Comparison of ENCODE assay signal across 14 cellular contexts in genomic region chr1:1432566-1432950, GRCh38. TPM values are rescaled to one million over a fixed set of nuclear protein-coding genes. Genes with fewer than 3 reads are reported as not detected.
DNase-seq lines count a peak whose midpoint lies in the region; ATAC-seq and TF ChIP-seq lines count a peak whose summit lies in the region.
"Had no signal": no experiment of that assay in that cellular context is flagged by ENCODE, and none has a peak within 500 bp of the region (broad histone marks: within the 10 kb centered on the region; RNA-seq: fewer than 3 reads in every experiment).

No MANE protein-coding gene starts in this region.

- TF ChIP-seq CTCF in SK-N-SH (IDR thresholded peaks at IDR 0.05) = no peak
- no peak for TF ChIP-seq CTCF in esophagus muscularis mucosa (IDR thresholded peaks at IDR 0.05)

- H3K9me3 ChIP-seq in SK-N-SH (no peaks in the 10 kb centered on the region), esophagus muscularis mucosa (no peaks in the 10 kb centered on the region), neuronal stem cell (replicated peaks in 1 of 2; ENCODE audit: control insufficient read depth in 2 of 2, insufficient read depth in 1 of 2, low read depth in 1 of 2, low read length in 2 of 2) (peaks cover 0 to 3% of the 10 kb centered on the region in 2 donors)

- H3K9ac ChIP-seq in SK-N-SH = no peak overlapping the region
- H3K9ac ChIP-seq in neuronal stem cell (ENCODE audit: low read depth, low read length, poor library complexity) = peak overlapping the region; percentile 78
- H3K9ac ChIP-seq: KMS-11 had no signal

- DNase-seq in SK-N-SH (peak; percentile 43), esophagus muscularis mucosa (ENCODE audit: extremely low spot score) (no peak), neuronal stem cell (ENCODE audit: low spot score) (no peak), NCI-H2081 treated with DMSO at 0.1 percent for 48 hours (lab: John Stamatoyannopoulos, UW) (no peak)
- DNase-seq in activated CD8-positive, alpha-beta T cell treated with anti-CD3 and anti-CD28 coated beads, Interleukin-2, amount 10 ng/mL, durations not matched to agents 7 days and 5 days = no peak
- DNase-seq: activated CD8-positive, alpha-beta T cell treated with anti-CD3 and anti-CD28 coated beads for 36 hours; foreskin keratinocyte; naive thymus-derived CD4-positive, alpha-beta T cell; NCI-H226 had no signal

- H3K14ac ChIP-seq in neuronal stem cell (ENCODE audit: low read length) = peak overlapping the region; percentile 5

- 92% methylated on average over 7 of the region's 13 CpGs for WGBS in SK-N-SH (ENCODE audit: low lambda C conversion rate)
- WGBS in esophagus muscularis mucosa = 71% methylated on average over 11 of the region's 13 CpGs
- no CpG with 5 or more reads among the region's 13 CpGs for WGBS in neuronal stem cell (ENCODE audit: extremely low coverage in 2 of 2, insufficient read length in 2 of 2, insufficient replicate concordance in 1 of 2), 2 donors
- 74% methylated on average over 13 of the region's 13 CpGs for WGBS in urinary bladder

- TF ChIP-seq RAD21 in SK-N-SH (IDR thresholded peaks at IDR 0.05; ENCODE audit: low read length) = no peak

- no peaks in the 10 kb centered on the region for H3K27me3 ChIP-seq in SK-N-SH (ENCODE audit: insufficient read depth)
- H3K27me3 ChIP-seq in esophagus muscularis mucosa = no peaks in the 10 kb centered on the region
- H3K27me3 ChIP-seq in neuronal stem cell (ENCODE audit: control insufficient read depth in 3 of 3, insufficient read depth in 3 of 3, low read depth in 1 of 3, low read length in 3 of 3) = peaks cover 0 to 20% (median 5%) of the 10 kb centered on the region in 3 experiments
- H3K27me3 ChIP-seq: foreskin keratinocyte had no signal

- H3K18ac ChIP-seq in neuronal stem cell (ENCODE audit: low read length) = peak overlapping the region; percentile 96

- H4K8ac ChIP-seq in neuronal stem cell (ENCODE audit: low read depth, low read length) = no peak overlapping the region

- no peaks in the 10 kb centered on the region for H4K20me1 ChIP-seq in SK-N-SH (ENCODE audit: insufficient read depth)

- H3K27ac ChIP-seq in SK-N-SH (ENCODE audit: low read depth in 2 of 2, low read length in 1 of 2) (no peak overlapping the region; a peak in 1 of 4 replicates), esophagus muscularis mucosa (replicated peaks in 1 of 4) (peak overlapping the region; percentile 96 to 98 (median 97)), neuronal stem cell (replicated peaks; ENCODE audit: low read length) (peak overlapping the region; percentile 53), urinary bladder (ENCODE audit: low read depth) (peak overlapping the region; percentile 95)
- H3K27ac ChIP-seq: foreskin keratinocyte, KMS-11 had no signal

- H3K9me3 Mint-ChIP-seq in activated CD8-positive, alpha-beta T cell treated with anti-CD3 and anti-CD28 coated beads, Interleukin-2, amount 10 ng/mL, durations not matched to agents 7 days and 5 days (ENCODE audit: insufficient read depth) = no peaks in the 10 kb centered on the region
- H3K9me3 Mint-ChIP-seq: activated CD8-positive, alpha-beta T cell treated with anti-CD3 and anti-CD28 coated beads for 36 hours had no signal

- peaks cover 12% of the 10 kb centered on the region for H3K4me1 Mint-ChIP-seq in activated CD8-positive, alpha-beta T cell treated with anti-CD3 and anti-CD28 coated beads, Interleukin-2, amount 10 ng/mL, durations not matched to agents 7 days and 5 days (ENCODE audit: low read depth)

- H3K4me1 ChIP-seq in SK-N-SH (ENCODE audit: control insufficient read depth in 1 of 2, insufficient read depth in 2 of 2, low read depth in 1 of 2, low read length in 1 of 2) (peaks cover 0 to 28% of the 10 kb centered on the region in 2 experiments; a peak in 1 of 4 replicates), esophagus muscularis mucosa (peaks cover 87 to 99% (median 95%) of the 10 kb centered on the region in 4 donors), neuronal stem cell (ENCODE audit: control insufficient read depth in 2 of 2, insufficient read depth in 1 of 2, low read depth in 1 of 2, low read length in 2 of 2) (peaks cover 45 to 61% of the 10 kb centered on the region in 2 donors), urinary bladder (ENCODE audit: insufficient read depth) (no peaks in the 10 kb centered on the region)

- CTCF ChIA-PET in SK-N-SH (lab: Yijun Ruan, JAX) = interaction anchor here (2.1 kb wide), 1 partner anchor 8 kb away, joined by 6 read pairs; no protein-coding TSS in a partner anchor
- CTCF ChIA-PET in activated CD8-positive, alpha-beta T cell treated with anti-CD3 and anti-CD28 coated beads, Interleukin-2, amount 10 ng/mL, durations not matched to agents 7 days and 5 days (lab: Charles Lee) = interaction anchor here (2.5 kb wide), 1 partner anchor 8 kb away, joined by 9 read pairs; no protein-coding TSS in a partner anchor

- peaks cover 16% of the 10 kb centered on the region for H3K27me3 Mint-ChIP-seq in activated CD8-positive, alpha-beta T cell treated with anti-CD3 and anti-CD28 coated beads, Interleukin-2, amount 10 ng/mL, durations not matched to agents 7 days and 5 days (ENCODE audit: low read depth)

- H3K4me3 Mint-ChIP-seq in activated CD8-positive, alpha-beta T cell treated with anti-CD3 and anti-CD28 coated beads, Interleukin-2, amount 10 ng/mL, durations not matched to agents 7 days and 5 days = no peak overlapping the region
- H3K4me3 Mint-ChIP-seq: activated CD8-positive, alpha-beta T cell treated with anti-CD3 and anti-CD28 coated beads for 36 hours; naive thymus-derived CD4-positive, alpha-beta T cell had no signal

- H3K79me2 ChIP-seq in SK-N-SH (ENCODE audit: insufficient read depth) = no peaks in the 10 kb centered on the region

- no peaks in the 10 kb centered on the region for H3K9me2 ChIP-seq in SK-N-SH

- no peak overlapping the region for H3K27ac Mint-ChIP-seq in activated CD8-positive, alpha-beta T cell treated with anti-CD3 and anti-CD28 coated beads, Interleukin-2, amount 10 ng/mL, durations not matched to agents 7 days and 5 days
- H3K27ac Mint-ChIP-seq: activated CD8-positive, alpha-beta T cell treated with anti-CD3 and anti-CD28 coated beads for 36 hours; naive thymus-derived CD4-positive, alpha-beta T cell had no signal

- no peak overlapping the region for H4K91ac ChIP-seq in neuronal stem cell (ENCODE audit: low read depth, low read length, poor library complexity)

- TF ChIP-seq EP300 in SK-N-SH (IDR thresholded peaks at IDR 0.05; ENCODE audit: borderline replicate concordance in 1 of 2, low read depth in 1 of 2, low read length in 1 of 2) (no peak), esophagus muscularis mucosa (IDR thresholded peaks at IDR 0.05) (no peak)

- peak overlapping the region; percentile 6 for H2BK120ac ChIP-seq in neuronal stem cell (ENCODE audit: low read depth, low read length)

- intact Hi-C loops in esophagus muscularis mucosa (cut with DNase I) = no loop called here

- H3K23ac ChIP-seq in neuronal stem cell (ENCODE audit: low read depth, low read length, poor library complexity) = peak overlapping the region; percentile 75

- H2AFZ ChIP-seq in SK-N-SH (ENCODE audit: low read depth) (no peak overlapping the region), neuronal stem cell (ENCODE audit: low read length) (no peak overlapping the region)

- H3K79me1 ChIP-seq in neuronal stem cell (ENCODE audit: low read depth, low read length) = peaks cover under 1% of the 10 kb centered on the region

- H2BK5ac ChIP-seq in neuronal stem cell (ENCODE audit: low read length) = peak overlapping the region; percentile 92

- peak overlapping the region; percentile 98 for H2AK5ac ChIP-seq in neuronal stem cell (ENCODE audit: low read depth, low read length)

- H3K4ac ChIP-seq in neuronal stem cell (ENCODE audit: low read length) = peak overlapping the region; percentile 2

- H3K4me2 ChIP-seq in SK-N-SH (no peak overlapping the region), neuronal stem cell (ENCODE audit: insufficient read depth, low read length, poor library complexity, severe bottlenecking) (no peak overlapping the region)
- H3K4me2 ChIP-seq: KMS-11 had no signal

- TF ChIP-seq POLR2A in esophagus muscularis mucosa (IDR thresholded peaks at IDR 0.05; ENCODE audit: low read depth) = no peak

- peaks cover 3% of the 10 kb centered on the region for H3F3A ChIP-seq in SK-N-SH (replicated peaks; ENCODE audit: insufficient read depth)

- H3K36me3 Mint-ChIP-seq in activated CD8-positive, alpha-beta T cell treated with anti-CD3 and anti-CD28 coated beads, Interleukin-2, amount 10 ng/mL, durations not matched to agents 7 days and 5 days (ENCODE audit: low read depth) = no peaks in the 10 kb centered on the region
- H3K36me3 Mint-ChIP-seq: naive thymus-derived CD4-positive, alpha-beta T cell had no signal

- no peak overlapping the region for H3K4me3 ChIP-seq in SK-N-SH (ENCODE audit: low read depth in 2 of 2, low read length in 1 of 2)
- peak overlapping the region; percentile 67 to 81 (median 74) for H3K4me3 ChIP-seq in esophagus muscularis mucosa
- peak overlapping the region in 1 of 2 donors; percentile 10 for H3K4me3 ChIP-seq in neuronal stem cell (ENCODE audit: low read length in 2 of 2)
- H3K4me3 ChIP-seq in urinary bladder (ENCODE audit: low read depth, low read length) = no peak overlapping the region

- H2BK12ac ChIP-seq in neuronal stem cell (ENCODE audit: low read length) = peak overlapping the region; percentile 11

- H2BK15ac ChIP-seq in neuronal stem cell (ENCODE audit: low read length) = peak overlapping the region; percentile 99

- no peak for ATAC-seq in SK-N-SH treated with all-trans-retinoic acid at 6 μM for 48 hours
- no peak for ATAC-seq in activated CD8-positive, alpha-beta T cell treated with anti-CD3 and anti-CD28 coated beads, Interleukin-2, amount 10 ng/mL, durations not matched to agents 7 days and 5 days
- no peak for ATAC-seq in GM21447 (IDR thresholded peaks at IDR 0.05; ENCODE audit: unreplicated experiment)
- ATAC-seq: activated CD8-positive, alpha-beta T cell treated with anti-CD3 and anti-CD28 coated beads for 36 hours; naive thymus-derived CD4-positive, alpha-beta T cell had no signal

- POLR2A ChIA-PET in SK-N-SH (lab: Yijun Ruan, JAX) = interaction anchor here (1.1 kb wide), 1 partner anchor 25 kb away, joined by 3 read pairs; no protein-coding TSS in a partner anchor
- POLR2A ChIA-PET in activated CD8-positive, alpha-beta T cell treated with anti-CD3 and anti-CD28 coated beads, Interleukin-2, amount 10 ng/mL, durations not matched to agents 7 days and 5 days (lab: Charles Lee) = no interaction called here

- H3K36me3 ChIP-seq in SK-N-SH (replicated peaks in 1 of 2; ENCODE audit: control insufficient read depth in 1 of 2, insufficient read depth in 2 of 2, low read length in 1 of 2) (no peaks in the 10 kb centered on the region), esophagus muscularis mucosa (peaks cover 0 to 4% (median under 1%) of the 10 kb centered on the region in 4 donors), neuronal stem cell (replicated peaks in 1 of 2; ENCODE audit: control insufficient read depth in 2 of 2, insufficient read depth in 2 of 2, low read length in 2 of 2) (no peaks in the 10 kb centered on the region), urinary bladder (ENCODE audit: insufficient read depth) (no peaks in the 10 kb centered on the region)

RNA-seq across cellular contexts. Expression of gene VWA1, which starts 2.9 kb away (rescaled TPM):
- polyA plus RNA-seq in SK-N-SH (2012; rRNA removed) (5.3 and 7.4 TPM in 2 replicates), urinary bladder (214 TPM)
- polyA plus RNA-seq in SK-N-SH (2012; cell fraction: cytosol; rRNA removed) = 3.2 and 5.0 TPM in 2 replicates
- 5.7 and 8.5 TPM in 2 replicates for polyA plus RNA-seq in SK-N-SH (2012; cell fraction: nucleus; rRNA removed)
- total RNA-seq in esophagus muscularis mucosa (100 to 1,000 TPM in 2 of 4 donors, 10 to 100 TPM in 2; 99.7 to 168 (median 116) TPM), urinary bladder (15.2 TPM)
- 5.0 TPM for polyA plus RNA-seq in neuronal stem cell (2013, experiment 1 of 2)
- 4.8 TPM for polyA plus RNA-seq in neuronal stem cell (2013, experiment 2 of 2)
- total RNA-seq in activated CD8-positive, alpha-beta T cell treated with anti-CD3 and anti-CD28 coated beads, Interleukin-2, amount 10 ng/mL, durations not matched to agents 7 days and 5 days = under 1 TPM; 0.21 to 0.29 TPM
- polyA plus RNA-seq: naive thymus-derived CD4-positive, alpha-beta T cell had no signal

RNA-seq across cellular contexts. Expression of gene ANKRD65, which starts 11.5 kb away (rescaled TPM):
- polyA plus RNA-seq in SK-N-SH (2012; rRNA removed) (0.06 and 0.07 TPM in 2 replicates), urinary bladder (17.7 TPM)
- 0.04 and 0.05 TPM in 2 replicates for polyA plus RNA-seq in SK-N-SH (2012; cell fraction: cytosol; rRNA removed)
- polyA plus RNA-seq in SK-N-SH (2012; cell fraction: nucleus; rRNA removed) = 0.43 and 0.46 TPM in 2 replicates
- total RNA-seq in esophagus muscularis mucosa (10 to 100 TPM in 2 of 4 donors, 1 to 10 TPM in 2; 8.1 to 19.2 (median 9.8) TPM), urinary bladder (5.8 TPM)
- polyA plus RNA-seq in neuronal stem cell (2013, experiment 1 of 2) = 2.0 TPM
- polyA plus RNA-seq in neuronal stem cell (2013, experiment 2 of 2) = 2.0 TPM
- total RNA-seq in activated CD8-positive, alpha-beta T cell treated with anti-CD3 and anti-CD28 coated beads, Interleukin-2, amount 10 ng/mL, durations not matched to agents 7 days and 5 days = not detected
- total RNA-seq: A172; activated CD8-positive, alpha-beta T cell treated with anti-CD3 and anti-CD28 coated beads for 36 hours; naive thymus-derived CD4-positive, alpha-beta T cell had no signal
- polyA plus RNA-seq: naive thymus-derived CD4-positive, alpha-beta T cell had no signal

RNA-seq across cellular contexts. Expression of gene ATAD3C, which starts 16.9 kb away (rescaled TPM):
- polyA plus RNA-seq in SK-N-SH (2012; rRNA removed) (0.38 and 0.49 TPM in 2 replicates), urinary bladder (3.3 TPM)
- polyA plus RNA-seq in SK-N-SH (2012; cell fraction: cytosol; rRNA removed) = 0.22 and 0.27 TPM in 2 replicates
- polyA plus RNA-seq in SK-N-SH (2012; cell fraction: nucleus; rRNA removed) = 0.37 and 0.52 TPM in 2 replicates
- total RNA-seq in esophagus muscularis mucosa (1 to 10 TPM in 1 of 4 donors, under 1 TPM in 3; 0.32 to 2.4 (median 0.58) TPM), urinary bladder (0.26 TPM)
- 0.45 TPM for polyA plus RNA-seq in neuronal stem cell (2013, experiment 1 of 2)
- 0.42 TPM for polyA plus RNA-seq in neuronal stem cell (2013, experiment 2 of 2)
- total RNA-seq in activated CD8-positive, alpha-beta T cell treated with anti-CD3 and anti-CD28 coated beads, Interleukin-2, amount 10 ng/mL, durations not matched to agents 7 days and 5 days = 1 to 10 TPM; 1.0 to 1.4 TPM
- total RNA-seq: A172 had no signal

RNA-seq across cellular contexts. Expression of gene MRPL20, which starts 25.5 kb away (rescaled TPM):
- polyA plus RNA-seq in SK-N-SH (2012; rRNA removed) (159 and 210 TPM in 2 replicates), urinary bladder (183 TPM)
- polyA plus RNA-seq in SK-N-SH (2012; cell fraction: cytosol; rRNA removed) = 202 and 236 TPM in 2 replicates
- 104 and 133 TPM in 2 replicates for polyA plus RNA-seq in SK-N-SH (2012; cell fraction: nucleus; rRNA removed)
- total RNA-seq in esophagus muscularis mucosa (100 to 1,000 TPM; 144 to 175 (median 155) TPM), urinary bladder (55.1 TPM)
- polyA plus RNA-seq in neuronal stem cell (2013, experiment 1 of 2) = 132 TPM
- polyA plus RNA-seq in neuronal stem cell (2013, experiment 2 of 2) = 135 TPM
- total RNA-seq in activated CD8-positive, alpha-beta T cell treated with anti-CD3 and anti-CD28 coated beads, Interleukin-2, amount 10 ng/mL, durations not matched to agents 7 days and 5 days = 100 to 1,000 TPM; 111 to 117 TPM

RNA-seq across cellular contexts. Expression of gene CCNL2, which starts 33.4 kb away (rescaled TPM):
- polyA plus RNA-seq in SK-N-SH (2012; rRNA removed) = 362 and 475 TPM in 2 replicates
- 51.6 and 68.2 TPM in 2 replicates for polyA plus RNA-seq in SK-N-SH (2012; cell fraction: cytosol; rRNA removed)
- 3,259 and 3,720 TPM in 2 replicates for polyA plus RNA-seq in SK-N-SH (2012; cell fraction: nucleus; rRNA removed)
- total RNA-seq in esophagus muscularis mucosa = 100 to 1,000 TPM in 2 of 4 donors, 10 to 100 TPM in 2; 73.4 to 136 (median 108) TPM
- 91.8 TPM for polyA plus RNA-seq in neuronal stem cell (2013, experiment 1 of 2)
- polyA plus RNA-seq in neuronal stem cell (2013, experiment 2 of 2) = 90.5 TPM
- 226 TPM for total RNA-seq in urinary bladder
- 146 TPM for polyA plus RNA-seq in urinary bladder
- total RNA-seq in activated CD8-positive, alpha-beta T cell treated with anti-CD3 and anti-CD28 coated beads, Interleukin-2, amount 10 ng/mL, durations not matched to agents 7 days and 5 days = 100 to 1,000 TPM in 1 of 2 experiments, 10 to 100 TPM in 1; 98.3 to 110 TPM

Comparison
In these comparisons a context has a peak if more than half of its experiments do, and no peak if none do; other contexts are left out.
1. H3K27ac ChIP-seq: peak in esophagus muscularis mucosa (4 of 4), neuronal stem cell (single experiment) and urinary bladder (single experiment); none in SK-N-SH (0 of 2).
2. H3K4me3 ChIP-seq: peak in esophagus muscularis mucosa (4 of 4); none in SK-N-SH (0 of 2) and urinary bladder (single experiment).
3. RNA of gene VWA1, which starts 2.9 kb away (total RNA-seq): 99.7 to 168 TPM in esophagus muscularis mucosa and 15.2 TPM in urinary bladder (single experiment); 0.21 to 0.29 TPM in activated CD8-positive, alpha-beta T cell treated with anti-CD3 and anti-CD28 coated beads, Interleukin-2, amount 10 ng/mL, durations not matched to agents 7 days and 5 days; every median in the first group is over 10 times any median in the second.